In genomic region chr12:8914716-8915526, GRCh38 we compare ENCODE assay signal across 9 cellular contexts. TPM values are rescaled to one million over a fixed set of nuclear protein-coding genes. Genes with fewer than 3 reads are reported as not detected.
A peak's percentile ranks its signal among the peaks of the same experiment; 100 is the strongest.
DNase-seq lines count a peak whose midpoint lies in the region; ATAC-seq, FAIRE-seq and TF ChIP-seq lines count a peak whose summit lies in the region.
"Had no signal": no experiment of that assay in that cellular context is flagged by ENCODE, and none has a peak within 500 bp of the region (broad histone marks: within the 10 kb centered on the region; RNA-seq: fewer than 3 reads in every experiment).

No MANE protein-coding gene starts in this region.

- peaks cover 25% of the 10 kb centered on the region for H3K4me1 ChIP-seq in Caco-2
- peaks cover 42% of the 10 kb centered on the region for H3K4me1 ChIP-seq in HUES6 (ENCODE audit: control insufficient read depth, insufficient read depth, low read length)
- peaks cover 15 to 16% of the 10 kb centered on the region in 2 experiments; a peak in 3 of 4 replicates for H3K4me1 ChIP-seq in SK-N-SH (ENCODE audit: control insufficient read depth in 1 of 2, insufficient read depth in 2 of 2, low read depth in 1 of 2, low read length in 1 of 2)
- peaks cover 49% of the 10 kb centered on the region for H3K4me1 ChIP-seq in left ventricle myocardium inferior

- intact Hi-C loops in Caco-2 (cut with micrococcal nuclease; ENCODE audit: unreplicated experiment), result loop anchor here (1.0 to 2.0 kb wide), 2 partner anchors 34 to 124 kb away; partner anchors contain the start of gene M6PR
- intact Hi-C loops in left ventricle myocardium inferior (cut with micrococcal nuclease), result loop anchor here (10.0 kb wide), 1 partner anchor 130 kb away; no protein-coding TSS in a partner anchor

- H3K9me3 ChIP-seq in Caco-2 (no peaks in the 10 kb centered on the region), HUES6 (ENCODE audit: control insufficient read depth, insufficient read depth, low read depth, low read length) (no peaks in the 10 kb centered on the region), SK-N-SH (no peaks in the 10 kb centered on the region), left ventricle myocardium inferior (replicated peaks) (no peaks in the 10 kb centered on the region)

- H3K27ac Mint-ChIP-seq in Caco-2 (ENCODE audit: unreplicated experiment), result no peak overlapping the region
- H3K27ac Mint-ChIP-seq in activated naive CD8-positive, alpha-beta T cell treated with anti-CD3 and anti-CD28 coated beads, Interleukin-2, amount 50 U/mL, for 24 hours, result no peak overlapping the region

- no peaks in the 10 kb centered on the region for H4K20me1 ChIP-seq in SK-N-SH (ENCODE audit: insufficient read depth)

- peaks cover 6% of the 10 kb centered on the region for H3K36me3 Mint-ChIP-seq in Caco-2 (ENCODE audit: insufficient read depth, unreplicated experiment)
- H3K36me3 Mint-ChIP-seq in activated naive CD8-positive, alpha-beta T cell treated with anti-CD3 and anti-CD28 coated beads, Interleukin-2, amount 50 U/mL, for 24 hours (ENCODE audit: low read depth), result peaks cover 6% of the 10 kb centered on the region
- H3K36me3 Mint-ChIP-seq: activated naive CD8-positive, alpha-beta T cell had no signal

- POLR2A ChIA-PET in Caco-2 (lab: Charles Lee) (interaction anchor here (1.8 kb wide), 1 partner anchor 35 kb away, joined by 17 read pairs; the partner anchor contains the start of gene M6PR), SK-N-SH (lab: Yijun Ruan, JAX) (interaction anchor here (1.3 to 2.3 kb wide), 2 partner anchors 35 to 227 kb away, joined by 4 to 19 read pairs; partner anchors contain the start of gene M6PR)

- peak; percentile 58 for FAIRE-seq in urothelium cell line (lab: Jason Lieb, UNC)

- H3K9ac ChIP-seq in HUES6 (ENCODE audit: low read length) (peak overlapping the region; percentile 94), SK-N-SH (peak overlapping the region; percentile 56)

- no peaks in the 10 kb centered on the region for H3K36me3 ChIP-seq in Caco-2 (ENCODE audit: control insufficient read depth, insufficient read depth, low read length)
- peaks cover 37% of the 10 kb centered on the region for H3K36me3 ChIP-seq in HUES6 (ENCODE audit: control insufficient read depth, insufficient read depth, low read length)
- peaks cover 4 to 16% of the 10 kb centered on the region in 2 experiments for H3K36me3 ChIP-seq in SK-N-SH (replicated peaks in 1 of 2; ENCODE audit: control insufficient read depth in 1 of 2, insufficient read depth in 2 of 2, low read length in 1 of 2)
- H3K36me3 ChIP-seq in left ventricle myocardium inferior, result peaks cover 15% of the 10 kb centered on the region

- peaks cover 28% of the 10 kb centered on the region for H3K79me2 ChIP-seq in SK-N-SH (ENCODE audit: insufficient read depth)

- TF ChIP-seq RAD21 in SK-N-SH (IDR thresholded peaks at IDR 0.05; ENCODE audit: low read length), result no peak

- no peaks in the 10 kb centered on the region for H3K9me3 Mint-ChIP-seq in Caco-2 (ENCODE audit: unreplicated experiment)
- no peaks in the 10 kb centered on the region for H3K9me3 Mint-ChIP-seq in activated naive CD8-positive, alpha-beta T cell treated with anti-CD3 and anti-CD28 coated beads, Interleukin-2, amount 50 U/mL, for 24 hours

- peak overlapping the region; percentile 88 for H3K4me2 ChIP-seq in SK-N-SH

- DNase-seq in Caco-2 (peak; percentile 79 to 81), SK-N-SH (peak; percentile 83), left ventricle myocardium inferior (peak; percentile 40), putamen (ENCODE audit: low spot score) (peak; percentile 17), urothelium cell line (ENCODE audit: low spot score) (peak; percentile 93)
- DNase-seq in activated naive CD8-positive, alpha-beta T cell treated with anti-CD3 and anti-CD28 coated beads, Interleukin-2, amount 50 U/mL, for 24 hours, result peak; percentile 56

- peak overlapping the region; percentile 78 for H2AFZ ChIP-seq in SK-N-SH (ENCODE audit: low read depth)

- ATAC-seq in GM21390 (IDR thresholded peaks at IDR 0.05; ENCODE audit: unreplicated experiment), result peak; percentile 77
- ATAC-seq in activated naive CD8-positive, alpha-beta T cell treated with anti-CD3 and anti-CD28 coated beads, Interleukin-2, amount 50 U/mL, for 24 hours, result peak; percentile 88

- peak overlapping the region; percentile 38 for H3K27ac ChIP-seq in HUES6 (ENCODE audit: low read depth, low read length)
- H3K27ac ChIP-seq in SK-N-SH (ENCODE audit: low read depth in 2 of 2, low read length in 1 of 2), result peak overlapping the region; percentile 83 to 95
- peak overlapping the region; percentile 88 for H3K27ac ChIP-seq in left ventricle myocardium inferior (replicated peaks)

- TF ChIP-seq EP300 in SK-N-SH (IDR thresholded peaks at IDR 0.05; ENCODE audit: borderline replicate concordance in 1 of 2, low read depth in 1 of 2, low read length in 1 of 2), result no peak

- H3K27me3 Mint-ChIP-seq in Caco-2 (ENCODE audit: insufficient read depth, unreplicated experiment), result no peaks in the 10 kb centered on the region
- H3K27me3 Mint-ChIP-seq in activated naive CD8-positive, alpha-beta T cell treated with anti-CD3 and anti-CD28 coated beads, Interleukin-2, amount 50 U/mL, for 24 hours, result no peaks in the 10 kb centered on the region
- H3K27me3 Mint-ChIP-seq: activated naive CD8-positive, alpha-beta T cell had no signal

- TF ChIP-seq CTCF in Caco-2 (IDR thresholded peaks at IDR 0.05; ENCODE audit: insufficient read depth in 1 of 2, low read depth in 1 of 2, low read length in 1 of 2, severe bottlenecking in 1 of 2, unreplicated experiment in 1 of 2), result no peak
- TF ChIP-seq CTCF in SK-N-SH (IDR thresholded peaks at IDR 0.05), result no peak
- TF ChIP-seq CTCF in left ventricle myocardium inferior (IDR thresholded peaks at IDR 0.05; ENCODE audit: borderline replicate concordance), result no peak

- 2% methylated on average over 18 of the region's 35 CpGs for WGBS in SK-N-SH (ENCODE audit: low lambda C conversion rate)

- BruUV-seq in Caco-2 (replicated peaks; lab: Mats Ljungman, UMichigan), result no TSS peak

- H3K4me3 Mint-ChIP-seq in Caco-2 (ENCODE audit: unreplicated experiment), result no peak overlapping the region
- no peak overlapping the region for H3K4me3 Mint-ChIP-seq in activated naive CD8-positive, alpha-beta T cell treated with anti-CD3 and anti-CD28 coated beads, Interleukin-2, amount 50 U/mL, for 24 hours

- no peaks in the 10 kb centered on the region for H3K9me2 ChIP-seq in SK-N-SH

- H3F3A ChIP-seq in SK-N-SH (replicated peaks; ENCODE audit: insufficient read depth), result peaks cover 11% of the 10 kb centered on the region

- H3K27me3 ChIP-seq in Caco-2 (replicated peaks; ENCODE audit: control insufficient read depth, insufficient read depth, low read length), result no peaks in the 10 kb centered on the region
- no peaks in the 10 kb centered on the region for H3K27me3 ChIP-seq in HUES6 (ENCODE audit: control insufficient read depth, insufficient read depth, low read length)
- H3K27me3 ChIP-seq in SK-N-SH (ENCODE audit: insufficient read depth), result no peaks in the 10 kb centered on the region
- no peaks in the 10 kb centered on the region for H3K27me3 ChIP-seq in left ventricle myocardium inferior (ENCODE audit: low read depth)

- CTCF ChIA-PET in Caco-2 (lab: Charles Lee), result interaction anchor here (0.8 to 2.1 kb wide), 4 partner anchors 24 to 258 kb away, joined by 4 to 17 read pairs (median 8); partner anchors contain the start of gene M6PR
- CTCF ChIA-PET in SK-N-SH (lab: Yijun Ruan, JAX), result interaction anchor here (0.7 to 3.8 kb wide), 5 partner anchors 24 to 200 kb away, joined by 3 to 26 read pairs (median 6); partner anchors contain the start of gene M6PR

- peaks cover 15% of the 10 kb centered on the region for H3K4me1 Mint-ChIP-seq in Caco-2 (ENCODE audit: low read depth, unreplicated experiment)
- H3K4me1 Mint-ChIP-seq in activated naive CD8-positive, alpha-beta T cell treated with anti-CD3 and anti-CD28 coated beads, Interleukin-2, amount 50 U/mL, for 24 hours, result peaks cover 11% of the 10 kb centered on the region

- H3K4me3 ChIP-seq in Caco-2 (ENCODE audit: low read depth, low read length) (peak overlapping the region; percentile 49), HUES6 (ENCODE audit: low read depth, low read length) (peak overlapping the region; percentile 98), SK-N-SH (ENCODE audit: low read depth in 2 of 2, low read length in 1 of 2) (peak overlapping the region; percentile 74 to 89), left ventricle myocardium inferior (peak overlapping the region; percentile 80)

TF ChIP-seq in SK-N-SH, 30 proteins besides CTCF, POLR2A, EP300 and RAD21 (continues in another document):
- no peak for TF ChIP-seq CHD2 (IDR thresholded peaks at IDR 0.05; ENCODE audit: low read length, partially characterized antibody)
- no peak for TF ChIP-seq GATA2 (CRISPR knock-in tag; IDR thresholded peaks at IDR 0.05)
- no peak for TF ChIP-seq SMC3 (IDR thresholded peaks at IDR 0.05; ENCODE audit: low read depth, low read length)

RNA-seq across cellular contexts. Expression of gene PHC1, which starts 0.6 kb away (rescaled TPM):
- total RNA-seq in Caco-2 (2022), result 25.8 and 28.7 TPM in 2 replicates
- 27.0 and 34.2 TPM in 2 replicates for polyA plus RNA-seq in SK-N-SH (2012; rRNA removed)
- 21.0 and 21.9 TPM in 2 replicates for polyA plus RNA-seq in SK-N-SH (2012; cell fraction: cytosol; rRNA removed)
- polyA plus RNA-seq in SK-N-SH (2012; cell fraction: nucleus; rRNA removed), result 122 and 135 TPM in 2 replicates
- total RNA-seq in left ventricle myocardium inferior, result 23.4 TPM

RNA-seq across cellular contexts. Expression of gene M6PR, which starts 34.5 kb away (rescaled TPM):
- total RNA-seq in Caco-2 (2022) (303 and 310 TPM in 2 replicates), left ventricle myocardium inferior (94.2 TPM)
- 132 and 196 TPM in 2 replicates for polyA plus RNA-seq in SK-N-SH (2012; rRNA removed)
- 113 and 128 TPM in 2 replicates for polyA plus RNA-seq in SK-N-SH (2012; cell fraction: cytosol; rRNA removed)
- 163 and 273 TPM in 2 replicates for polyA plus RNA-seq in SK-N-SH (2012; cell fraction: nucleus; rRNA removed)

Comparison
In these comparisons a context has a peak if more than half of its experiments do, and no peak if none do; other contexts are left out.
1. Peak in every context shown above with its lines: DNase-seq, ATAC-seq, H3K4me3 ChIP-seq and H3K27ac ChIP-seq.
2. DNase-seq: peak in every context shown above with its lines; median percentile 93 in urothelium cell line; 83 in SK-N-SH; 80 in Caco-2; 56 in activated naive CD8-positive, alpha-beta T cell treated with anti-CD3 and anti-CD28 coated beads, Interleukin-2, amount 50 U/mL, for 24 hours; 40 in left ventricle myocardium inferior; 17 in putamen.
3. H3K27ac ChIP-seq: peak in every context shown above with its lines; median percentile 89 in SK-N-SH; 88 in left ventricle myocardium inferior; 38 in HUES6.